In the genomic region with DNA sequence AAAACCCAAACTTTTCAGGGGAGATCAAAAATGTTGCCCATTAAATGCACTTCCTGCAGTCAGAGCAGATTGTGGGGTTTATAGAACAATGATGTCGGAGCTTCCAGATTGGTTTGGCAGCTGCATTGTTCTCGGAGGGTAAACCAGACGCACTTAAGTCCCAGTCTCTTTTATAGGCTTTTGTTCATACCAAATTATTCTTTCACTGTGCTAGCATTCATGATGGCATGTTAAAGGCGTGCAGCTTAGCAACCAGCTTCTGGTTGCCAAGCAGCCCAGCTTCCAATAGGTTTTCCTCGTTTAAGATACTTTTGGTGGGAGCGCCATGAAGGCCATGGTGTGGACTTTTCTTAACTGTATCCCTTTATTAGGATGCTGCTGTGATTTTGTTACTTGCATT, we compare ENCODE assay signal across 15 cellular contexts. TPM values are rescaled to one million over a fixed set of nuclear protein-coding genes. Genes with fewer than 3 reads are reported as not detected.
DNase-seq lines count a peak whose midpoint lies in the region; ATAC-seq and TF ChIP-seq lines count a peak whose summit lies in the region.
"Had no signal": no experiment of that assay in that cellular context is flagged by ENCODE, and none has a peak within 500 bp of the region (broad histone marks: within the 10 kb centered on the region; RNA-seq: fewer than 3 reads in every experiment).

No MANE protein-coding gene starts in this region.

- ATAC-seq in GM18868 (IDR thresholded peaks at IDR 0.05; ENCODE audit: unreplicated experiment): no peak
- ATAC-seq: left lung had no signal

- H3K4me1 ChIP-seq in endodermal cell (ENCODE audit: control insufficient read depth, insufficient read depth, low read length) (peaks cover 5% of the 10 kb centered on the region), transverse colon (peaks cover 0 to 3% (median 0%) of the 10 kb centered on the region in 4 donors)
- H3K4me1 ChIP-seq: left lung had no signal

- no peaks in the 10 kb centered on the region for H3K27me3 Mint-ChIP-seq in endodermal cell (ENCODE audit: insufficient read depth)
- H3K27me3 Mint-ChIP-seq in T-helper 2 cell treated with Interferon-gamma antibody and Interleukin-4, amounts not matched to agents 5 μg/mL and 100 μg/mL, for 36 hours (ENCODE audit: low read depth): peaks cover 15% of the 10 kb centered on the region

- WGBS in endodermal cell (ENCODE audit: insufficient coverage in 1 of 2, insufficient read length in 1 of 2), 2 experiments: 64 to 90% methylated on average over 5 to 6 of the region's 6 CpGs
- WGBS in transverse colon (ENCODE audit: low coverage in 1 of 2), 2 donors: 46 to 71% methylated on average over 2 to 6 of the region's 6 CpGs

- intact Hi-C loops in transverse colon (cut with DNase I; ENCODE audit: low total_unique reads): no loop called here

- no peak for TF ChIP-seq CTCF in endodermal cell (conservative IDR thresholded peaks at IDR 0.05)
- no peak for TF ChIP-seq CTCF in transverse colon (IDR thresholded peaks at IDR 0.05)

- no peaks in the 10 kb centered on the region for H3K9me3 ChIP-seq in endodermal cell (ENCODE audit: control insufficient read depth, low read length)
- no peaks in the 10 kb centered on the region for H3K9me3 ChIP-seq in transverse colon
- H3K9me3 ChIP-seq: left lung had no signal

- TF ChIP-seq POLR2A in transverse colon (IDR thresholded peaks at IDR 0.05): no peak

- H3K4me3 ChIP-seq in endodermal cell (ENCODE audit: low read length) (no peak overlapping the region), transverse colon (no peak overlapping the region)
- H3K4me3 ChIP-seq: left lung had no signal

- peaks cover 21% of the 10 kb centered on the region for H3K4me1 Mint-ChIP-seq in endodermal cell
- no peaks in the 10 kb centered on the region for H3K4me1 Mint-ChIP-seq in T-helper 2 cell treated with Interferon-gamma antibody and Interleukin-4, amounts not matched to agents 5 μg/mL and 100 μg/mL, for 36 hours (ENCODE audit: low read depth)
- H3K4me1 Mint-ChIP-seq: activated CD4-positive, alpha-beta memory T cell treated with anti-CD3 and anti-CD28 coated beads, Interleukin-2, amount 10 ng/mL, durations not matched to agents 7 days and 5 days; CD8-positive, alpha-beta memory T cell had no signal

- no peaks in the 10 kb centered on the region for H3K36me3 Mint-ChIP-seq in endodermal cell (ENCODE audit: low read depth)
- no peaks in the 10 kb centered on the region for H3K36me3 Mint-ChIP-seq in T-helper 2 cell treated with Interferon-gamma antibody and Interleukin-4, amounts not matched to agents 5 μg/mL and 100 μg/mL, for 36 hours (ENCODE audit: low read depth)
- H3K36me3 Mint-ChIP-seq: CD8-positive, alpha-beta memory T cell had no signal

- H3K27ac ChIP-seq in endodermal cell (ENCODE audit: low read depth, low read length) (peak overlapping the region; percentile 98), transverse colon (no peak overlapping the region)
- H3K27ac ChIP-seq: KMS-11, left lung had no signal

- H3K4me3 Mint-ChIP-seq in endodermal cell: no peak overlapping the region
- H3K4me3 Mint-ChIP-seq in T-helper 2 cell treated with Interferon-gamma antibody and Interleukin-4, amounts not matched to agents 5 μg/mL and 100 μg/mL, for 36 hours: no peak overlapping the region
- H3K4me3 Mint-ChIP-seq: activated CD4-positive, alpha-beta memory T cell treated with anti-CD3 and anti-CD28 coated beads, Interleukin-2, amount 10 ng/mL, durations not matched to agents 7 days and 5 days; CD8-positive, alpha-beta memory T cell had no signal

- peaks cover 16% of the 10 kb centered on the region for H3K36me3 ChIP-seq in endodermal cell (ENCODE audit: control insufficient read depth, insufficient read depth, low read length)
- H3K36me3 ChIP-seq in transverse colon: no peaks in the 10 kb centered on the region

- DNase-seq in NCI-H128 (lab: John Stamatoyannopoulos, UW; ENCODE audit: unreplicated experiment) (peak; percentile 68), NCI-H345 (lab: John Stamatoyannopoulos, UW) (peak; percentile 89), endodermal cell (no peak), retina (peak; percentile 77), transverse colon (no peak)
- no peak for DNase-seq in T-helper 2 cell treated with Interferon-gamma antibody and Interleukin-4, amounts not matched to agents 5 μg/mL and 100 μg/mL, for 36 hours (ENCODE audit: low spot score)
- DNase-seq: activated CD4-positive, alpha-beta memory T cell treated with anti-CD3 and anti-CD28 coated beads, Interleukin-2, amount 10 ng/mL, durations not matched to agents 7 days and 5 days; activated gamma-delta T cell; CD8-positive, alpha-beta memory T cell; left lung; NCI-H510A treated with DMSO at 0.1 percent for 48 hours; Right ventricle myocardium superior; small intestine had no signal

- H3K9me3 Mint-ChIP-seq in endodermal cell: no peaks in the 10 kb centered on the region
- H3K9me3 Mint-ChIP-seq in T-helper 2 cell treated with Interferon-gamma antibody and Interleukin-4, amounts not matched to agents 5 μg/mL and 100 μg/mL, for 36 hours: no peaks in the 10 kb centered on the region
- H3K9me3 Mint-ChIP-seq: activated CD4-positive, alpha-beta memory T cell treated with anti-CD3 and anti-CD28 coated beads, Interleukin-2, amount 10 ng/mL, durations not matched to agents 7 days and 5 days; CD8-positive, alpha-beta memory T cell had no signal

- no peak overlapping the region for H3K9ac ChIP-seq in endodermal cell (ENCODE audit: extremely low read depth, low read length, poor library complexity, severe bottlenecking)
- H3K9ac ChIP-seq: KMS-11 had no signal

- in situ Hi-C loops in transverse colon (cut with MboI; ENCODE audit: low pct_ligation_motif_present in 1 of 4, low pct_unique_long_range_greater_than_20kb in 1 of 4, low sequenced_read_pairs in 3 of 4): no loop called here

- TF ChIP-seq EP300 in transverse colon (IDR thresholded peaks at IDR 0.05; ENCODE audit: low read depth): no peak

- H3K27me3 ChIP-seq in endodermal cell (ENCODE audit: control insufficient read depth, insufficient read depth, low read length, poor library complexity, severe bottlenecking) (no peaks in the 10 kb centered on the region), transverse colon (no peaks in the 10 kb centered on the region)
- H3K27me3 ChIP-seq: left lung had no signal

- no peak overlapping the region for H3K27ac Mint-ChIP-seq in endodermal cell
- no peak overlapping the region for H3K27ac Mint-ChIP-seq in T-helper 2 cell treated with Interferon-gamma antibody and Interleukin-4, amounts not matched to agents 5 μg/mL and 100 μg/mL, for 36 hours
- H3K27ac Mint-ChIP-seq: activated CD4-positive, alpha-beta memory T cell treated with anti-CD3 and anti-CD28 coated beads, Interleukin-2, amount 10 ng/mL, durations not matched to agents 7 days and 5 days had no signal

RNA-seq across cellular contexts. Expression of a gene that starts 40.9 kb away (rescaled TPM):
- total RNA-seq in endodermal cell (1 to 10 TPM; 4.1 to 5.6 TPM), transverse colon (10 to 100 TPM in 2 of 4 donors, 1 to 10 TPM in 2; 6.4 to 21.2 (median 14.4) TPM)
- polyA plus RNA-seq in endodermal cell (2013, experiment 1 of 2): 21.0 TPM
- 20.0 TPM for polyA plus RNA-seq in endodermal cell (2013, experiment 2 of 2)
- polyA plus RNA-seq: CD8-positive, alpha-beta memory T cell had no signal

Comparison
In these comparisons a context has a peak if more than half of its experiments do, and no peak if none do; other contexts are left out.
1. DNase-seq: peak in NCI-H128 (single experiment), NCI-H345 (single experiment) and retina (single experiment); none in endodermal cell (single experiment), transverse colon (single experiment) and T-helper 2 cell treated with Interferon-gamma antibody and Interleukin-4, amounts not matched to agents 5 μg/mL and 100 μg/mL, for 36 hours (single experiment).